Comparison of ENCODE assay signal across 29 cellular contexts in the genomic region with DNA sequence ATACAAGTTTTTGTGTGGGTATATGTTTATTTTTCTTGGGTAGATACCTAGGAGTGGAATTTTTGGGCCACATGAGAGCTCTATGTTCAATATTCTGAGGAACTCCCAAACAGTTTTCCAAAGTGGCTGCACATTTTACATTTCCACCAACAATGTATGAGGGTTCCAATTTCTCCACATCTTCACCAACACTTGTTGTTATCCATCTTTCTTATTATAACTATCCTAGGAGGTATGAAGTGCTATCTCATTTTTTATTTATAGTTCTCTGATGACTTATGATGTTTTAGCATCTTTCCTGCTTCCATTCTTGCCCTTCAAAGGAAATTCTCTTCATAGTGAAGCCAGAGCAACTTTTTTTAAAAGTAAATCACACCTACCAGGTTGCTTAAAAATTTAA.
"Had no signal": no experiment of that assay in that cellular context is flagged by ENCODE, and none has a peak within 500 bp of the region (broad histone marks: within the 10 kb centered on the region; RNA-seq: fewer than 3 reads in every experiment).

No MANE protein-coding gene starts in this region.

- H3K9me3 ChIP-seq: stomach, suprapubic skin, testis, thoracic aorta, thyroid gland, tibial artery, tibial nerve, transverse colon, upper lobe of left lung, upper lobe of right lung, uterus, vagina had no signal

- H3K4me3 Mint-ChIP-seq: stimulated activated effector memory CD8-positive, alpha-beta T cell treated with anti-CD3 and anti-CD28 coated beads, Interleukin-12 subunit alpha, Interleukin-12 subunit beta, amount 100 ng/mL, for 72 hours; stimulated activated memory B cell treated with anti-CD40 and anti-IgM and Interleukin-4, amounts not matched to agents 10 μg/mL and 1 μg/mL and 100 μg/mL, for 72 hours; stimulated activated naive B cell treated with anti-CD40 and anti-IgM and Interleukin-4, amounts not matched to agents 10 μg/mL and 1 μg/mL and 100 μg/mL, for 72 hours; stimulated activated naive CD8-positive, alpha-beta T cell treated with anti-CD3 and anti-CD28 coated beads, Interleukin-15, amount 100 ng/mL, for 72 hours; stimulated activated naive CD8-positive, alpha-beta T cell treated with anti-CD3 and anti-CD28 coated beads, Interleukin-15, Interleukin-2, amounts not matched to agents 100 ng/mL and 50 ng/mL, for 24 hours; type B pancreatic cell had no signal

- H3K9me3 Mint-ChIP-seq: stimulated activated effector memory CD8-positive, alpha-beta T cell treated with anti-CD3 and anti-CD28 coated beads, Interleukin-12 subunit alpha, Interleukin-12 subunit beta, amount 100 ng/mL, for 72 hours had no signal

- FAIRE-seq: urothelium cell line had no signal

- H3K27me3 Mint-ChIP-seq: stimulated activated memory B cell treated with anti-CD40 and anti-IgM and Interleukin-4, amounts not matched to agents 10 μg/mL and 1 μg/mL and 100 μg/mL, for 72 hours; stimulated activated naive B cell treated with anti-CD40 and anti-IgM and Interleukin-4, amounts not matched to agents 10 μg/mL and 1 μg/mL and 100 μg/mL, for 72 hours; stimulated activated naive CD8-positive, alpha-beta T cell treated with anti-CD3 and anti-CD28 coated beads, Interleukin-15, amount 100 ng/mL, for 72 hours; stimulated activated naive CD8-positive, alpha-beta T cell treated with anti-CD3 and anti-CD28 coated beads, Interleukin-15, Interleukin-2, amounts not matched to agents 100 ng/mL and 50 ng/mL, for 24 hours; type B pancreatic cell had no signal

- H3K36me3 ChIP-seq: thoracic aorta, thyroid gland, uterus had no signal

- H3K4me1 ChIP-seq: stomach, suprapubic skin, testis, thyroid gland, tibial artery, tibial nerve, upper lobe of left lung, upper lobe of right lung, uterus, vagina had no signal

- H3K4me3 ChIP-seq: stomach, suprapubic skin, testis, thoracic aorta, thyroid gland, tibial artery, tibial nerve, transverse colon, upper lobe of left lung, upper lobe of right lung, uterus, vagina had no signal

- ATAC-seq: stimulated activated effector memory CD8-positive, alpha-beta T cell treated with anti-CD3 and anti-CD28 coated beads, Interleukin-12 subunit alpha, Interleukin-12 subunit beta, amount 100 ng/mL, for 72 hours; stimulated activated memory B cell treated with anti-CD40 and anti-IgM and Interleukin-4, amounts not matched to agents 10 μg/mL and 1 μg/mL and 100 μg/mL, for 72 hours; stimulated activated naive B cell treated with anti-CD40 and anti-IgM and Interleukin-4, amounts not matched to agents 10 μg/mL and 1 μg/mL and 100 μg/mL, for 72 hours; stimulated activated naive CD8-positive, alpha-beta T cell treated with anti-CD3 and anti-CD28 coated beads, Interleukin-15, amount 100 ng/mL, for 72 hours; stimulated activated naive CD8-positive, alpha-beta T cell treated with anti-CD3 and anti-CD28 coated beads, Interleukin-15, Interleukin-2, amounts not matched to agents 100 U/mL and 50 U/mL, for 24 hours; upper lobe of right lung had no signal

- DNase-seq: stimulated activated CD4-positive, alpha-beta T cell treated with anti-CD3 and anti-CD28 coated beads, Interleukin-2, amount 100 ng/mL, for 48 hours; stimulated activated CD4-positive, alpha-beta T cell treated with anti-CD3 and anti-CD28 coated beads, Interleukin-4, amount 100 ng/mL, for 1 hour; stimulated activated CD4-positive, alpha-beta T cell treated with anti-CD3 and anti-CD28 coated beads, Interleukin-4, amount 100 ng/mL, for 24 hours; stimulated activated CD4-positive, alpha-beta T cell treated with anti-CD3 and anti-CD28 coated beads, Interleukin-4, amount 100 ng/mL, for 4 hours; stimulated activated CD8-positive, alpha-beta memory T cell treated with anti-CD3 and anti-CD28 coated beads, Interleukin-4, amount 100 ng/mL, for 48 hours; stimulated activated naive B cell treated with anti-CD40 and anti-IgM and Interleukin-4, amounts not matched to agents 10 μg/mL and 1 μg/mL and 100 μg/mL, for 72 hours; stimulated activated naive CD4-positive, alpha-beta T cell; stimulated activated naive CD4-positive, alpha-beta T cell treated with Interleukin-2 at 50 U/mL for 16 hours; stimulated activated naive CD8-positive, alpha-beta T cell treated with anti-CD3 and anti-CD28 coated beads, Interleukin-15, amount 100 ng/mL, for 72 hours; stimulated activated naive CD8-positive, alpha-beta T cell treated with anti-CD3 and anti-CD28 coated beads, Interleukin-15, Interleukin-2, amounts not matched to agents 100 U/mL and 50 U/mL, for 24 hours; stomach; substantia nigra; testis; thyroid gland; tibial artery; transverse colon; trophoblast cell; upper lobe of left lung; upper lobe of right lung; uterus had no signal

- H3K27ac ChIP-seq: stomach, suprapubic skin, testis, thoracic aorta, thyroid gland, tibial artery, tibial nerve, transverse colon, upper lobe of left lung, upper lobe of right lung, uterus, vagina had no signal

- H3K27me3 ChIP-seq: stomach, suprapubic skin, testis, thyroid gland, tibial artery, tibial nerve, transverse colon, upper lobe of left lung, upper lobe of right lung, uterus, vagina had no signal

- H3K27ac Mint-ChIP-seq: stimulated activated effector memory CD8-positive, alpha-beta T cell treated with anti-CD3 and anti-CD28 coated beads, Interleukin-12 subunit alpha, Interleukin-12 subunit beta, amount 100 ng/mL, for 72 hours; stimulated activated memory B cell treated with anti-CD40 and anti-IgM and Interleukin-4, amounts not matched to agents 10 μg/mL and 1 μg/mL and 100 μg/mL, for 72 hours; stimulated activated naive B cell treated with anti-CD40 and anti-IgM and Interleukin-4, amounts not matched to agents 10 μg/mL and 1 μg/mL and 100 μg/mL, for 72 hours; stimulated activated naive CD8-positive, alpha-beta T cell treated with anti-CD3 and anti-CD28 coated beads, Interleukin-15, amount 100 ng/mL, for 72 hours; stimulated activated naive CD8-positive, alpha-beta T cell treated with anti-CD3 and anti-CD28 coated beads, Interleukin-15, Interleukin-2, amounts not matched to agents 100 ng/mL and 50 ng/mL, for 24 hours; type B pancreatic cell had no signal
